17 cellular contexts compared by ENCODE assay signal in the genomic region with DNA sequence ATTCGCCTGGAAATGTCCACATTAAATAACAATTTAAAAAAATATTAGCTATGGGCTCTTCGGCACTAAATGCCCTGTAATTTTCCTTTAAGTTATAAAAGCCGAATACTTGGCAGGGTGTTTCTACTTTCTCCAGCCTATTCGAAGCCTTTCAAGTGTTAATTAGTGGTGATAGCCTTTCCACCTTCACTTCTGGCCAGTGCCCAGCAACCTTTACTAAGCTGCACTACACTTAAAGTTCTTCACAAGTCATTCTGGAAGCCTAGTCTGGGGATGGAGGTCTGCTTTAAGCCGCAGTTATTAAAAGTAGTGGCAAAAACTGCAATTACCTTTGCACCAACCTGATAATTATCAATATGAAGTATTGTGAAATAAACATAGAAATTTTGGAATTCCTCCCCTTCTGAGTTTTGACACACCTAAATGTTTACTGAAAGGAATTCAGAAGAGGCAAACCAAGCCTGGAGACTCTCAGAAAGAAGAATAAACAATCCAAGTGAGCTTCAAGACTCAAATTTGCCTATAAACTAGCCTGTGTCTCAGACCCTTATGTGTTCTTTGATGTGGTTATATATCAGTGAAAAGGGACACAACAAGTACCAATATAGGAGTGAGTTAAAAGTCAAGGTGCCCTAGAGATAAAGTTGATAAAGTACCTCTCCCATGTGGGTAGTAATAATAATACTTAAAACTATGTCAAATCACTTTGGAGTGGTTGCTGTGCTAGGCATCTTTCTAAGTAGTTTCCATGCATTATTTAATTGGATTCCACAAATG.
DNase-seq lines count a peak whose midpoint lies in the region; ATAC-seq, FAIRE-seq and TF ChIP-seq lines count a peak whose summit lies in the region.
"Had no signal": no experiment of that assay in that cellular context is flagged by ENCODE, and none has a peak within 500 bp of the region (broad histone marks: within the 10 kb centered on the region; RNA-seq: fewer than 3 reads in every experiment).

No MANE protein-coding gene starts in this region.

- H2BK20ac ChIP-seq in IMR-90 (ENCODE audit: low read depth, low read length): no peak overlapping the region

- H2AFZ ChIP-seq in IMR-90 (replicated peaks; ENCODE audit: low read length, poor library complexity) (no peak overlapping the region), HepG2 (ENCODE audit: low read length) (no peak overlapping the region)
- H2AFZ ChIP-seq: GM23248 had no signal

- no peak overlapping the region for H3K9ac ChIP-seq in IMR-90 (ENCODE audit: low read depth, low read length)
- no peak overlapping the region for H3K9ac ChIP-seq in HepG2 (ENCODE audit: insufficient read depth, low read depth, low read length)
- H3K9ac ChIP-seq: BLaER1, GM23248 had no signal

- H3K9me3 Mint-ChIP-seq in nephron: no peaks in the 10 kb centered on the region

- no peaks in the 10 kb centered on the region for H3K79me1 ChIP-seq in IMR-90 (ENCODE audit: low read depth in 1 of 2, low read length in 2 of 2)

- H2AK5ac ChIP-seq in IMR-90 (ENCODE audit: low read depth, low read length): no peak overlapping the region

- no peak for TF ChIP-seq RAD21 in IMR-90 (IDR thresholded peaks at IDR 0.05; ENCODE audit: low read length)
- TF ChIP-seq RAD21 in HepG2 (CRISPR knock-in tag; IDR thresholded peaks at IDR 0.05): no peak

- H3K4me1 ChIP-seq in IMR-90 (ENCODE audit: control insufficient read depth, insufficient read depth, low read length): peaks cover 6% of the 10 kb centered on the region; the same call in 1 of the 2 replicates
- H3K4me1 ChIP-seq in HepG2 (ENCODE audit: insufficient read depth, low read length): no peaks in the 10 kb centered on the region
- H3K4me1 ChIP-seq: Caco-2 had no signal

- no peak overlapping the region for H2BK15ac ChIP-seq in IMR-90 (ENCODE audit: low read depth, low read length)

- H4K91ac ChIP-seq in IMR-90 (ENCODE audit: insufficient read depth, low read depth, low read length): no peak overlapping the region

- H3K36me3 ChIP-seq in IMR-90 (ENCODE audit: control insufficient read depth, insufficient read depth, low read length): no peaks in the 10 kb centered on the region
- H3K36me3 ChIP-seq in HepG2 (replicated peaks in 1 of 2; ENCODE audit: control insufficient read depth in 1 of 2, insufficient read depth in 2 of 2, low read length in 2 of 2): no peaks in the 10 kb centered on the region
- H3K36me3 ChIP-seq: BLaER1 had no signal

- H3K4me3 ChIP-seq in IMR-90 (ENCODE audit: insufficient read depth, low read depth, low read length) (no peak overlapping the region), dorsolateral prefrontal cortex (no peak overlapping the region), HepG2 (replicated peaks in 1 of 3; ENCODE audit: insufficient read depth in 1 of 3, low read depth in 2 of 3, low read length in 3 of 3) (no peak overlapping the region)
- H3K4me3 ChIP-seq: BLaER1, GM12878, GM23248 had no signal

- H3K9me1 ChIP-seq in IMR-90 (ENCODE audit: insufficient read depth, low read length): no peaks in the 10 kb centered on the region

- peak overlapping the region; percentile 16; the same call in 1 of the 2 replicates for H2BK120ac ChIP-seq in IMR-90 (ENCODE audit: low read depth, low read length)

- TF ChIP-seq POLR2A in IMR-90 (IDR thresholded peaks at IDR 0.05; ENCODE audit: low read depth, low read length) (no peak), HepG2 (IDR thresholded peaks at IDR 0.05; ENCODE audit: insufficient read depth in 1 of 2, low read depth in 2 of 2, low read length in 2 of 2) (no peak)

- H3K4me2 ChIP-seq in IMR-90 (ENCODE audit: low read depth, low read length): 0 out of 2 replicates have a peak overlapping the region, but pooled peaks have one; percentile 23
- no peak overlapping the region for H3K4me2 ChIP-seq in HepG2 (ENCODE audit: low read depth, low read length)
- H3K4me2 ChIP-seq: BLaER1 had no signal

- no peak for FAIRE-seq in HepG2 (lab: Jason Lieb, UNC)
- FAIRE-seq: GM12878 had no signal

- no peak overlapping the region for H3K23ac ChIP-seq in IMR-90 (ENCODE audit: low read depth, low read length)

- no peak overlapping the region for H2BK5ac ChIP-seq in IMR-90 (ENCODE audit: low read depth, low read length, poor library complexity, severe bottlenecking)

- peak overlapping the region; percentile 73 for H3K18ac ChIP-seq in IMR-90 (ENCODE audit: low read depth, low read length)

- H3K56ac ChIP-seq in IMR-90 (ENCODE audit: extremely low read depth, insufficient read depth, low read length): no peak overlapping the region

- H3K79me2 ChIP-seq in HepG2 (ENCODE audit: insufficient read depth, low read length): no peaks in the 10 kb centered on the region

- peaks cover 30% of the 10 kb centered on the region for H3K36me3 Mint-ChIP-seq in nephron (ENCODE audit: low read depth)
- H3K36me3 Mint-ChIP-seq: CD8-positive, alpha-beta memory T cell had no signal

- no peak for ATAC-seq in IMR-90 (ENCODE audit: low read depth)
- no peak for ATAC-seq in HepG2
- ATAC-seq: GM12878 had no signal

- H3K4ac ChIP-seq in IMR-90 (ENCODE audit: low read depth, low read length): no peak overlapping the region

- H3K4me3 Mint-ChIP-seq in nephron: no peak overlapping the region
- H3K4me3 Mint-ChIP-seq: CD8-positive, alpha-beta memory T cell had no signal

- DNase-seq in NCI-H510A treated with DMSO at 0.1 percent for 48 hours (lab: John Stamatoyannopoulos, UW) (peak; percentile 47), NCI-H510A (lab: John Stamatoyannopoulos, UW) (no peak), IMR-90 (no peak), left kidney (ENCODE audit: low read depth, low spot score) (peak; percentile 7), dorsolateral prefrontal cortex (no peak), HepG2 (ENCODE audit: low spot score) (no peak), NCI-H1694 (lab: John Stamatoyannopoulos, UW) (no peak)
- DNase-seq: 8988T; AML-193; Caco-2; CD8-positive, alpha-beta memory T cell; DMS53; GM23248; H7 had no signal

- peak overlapping the region; percentile 77 for H4K5ac ChIP-seq in IMR-90 (ENCODE audit: low read depth, low read length)

- no peak overlapping the region; a peak in 1 of 4 replicates for H4K8ac ChIP-seq in IMR-90 (ENCODE audit: low read depth in 2 of 2, low read length in 2 of 2)

- H3K27ac Mint-ChIP-seq in nephron: peak overlapping the region; percentile 71 to 82 (median 76)
- H3K27ac Mint-ChIP-seq: CD8-positive, alpha-beta memory T cell had no signal

- dilution Hi-C loops in IMR-90 (cut with HindIII; ENCODE audit: low sequenced_read_pairs, unreplicated experiment): no loop called here

- H3K4me1 Mint-ChIP-seq in nephron: peaks cover 33% of the 10 kb centered on the region
- H3K4me1 Mint-ChIP-seq: CD8-positive, alpha-beta memory T cell had no signal

- H2AK9ac ChIP-seq in IMR-90 (replicated peaks; ENCODE audit: low read depth, low read length, poor library complexity): no peak overlapping the region

- POLR2A ChIA-PET in IMR-90 (lab: Charles Lee; ENCODE audit: unreplicated experiment): no interaction called here
- POLR2A ChIA-PET in HepG2 (lab: Yijun Ruan, JAX): no interaction called here

- no CpG with 5 or more reads among the region's 5 CpGs for WGBS in IMR-90 (ENCODE audit: extremely low coverage in 2 of 2, insufficient read length in 1 of 2), 2 experiments
- WGBS in HepG2 (ENCODE audit: low lambda C conversion rate): 1% methylated on average over 5 of the region's 5 CpGs

- no TSS peak for BruUV-seq in IMR-90 (replicated peaks; lab: Mats Ljungman, UMichigan)
- no TSS peak for BruUV-seq in HepG2 (replicated peaks; lab: Mats Ljungman, UMichigan)

- no peak for TF ChIP-seq CTCF in IMR-90 (conservative IDR thresholded peaks at IDR 0.05; ENCODE audit: low read depth, low read length)
- no peak for TF ChIP-seq CTCF in nephron (IDR thresholded peaks at IDR 0.05; ENCODE audit: unreplicated experiment in 3 of 3)
- TF ChIP-seq CTCF in dorsolateral prefrontal cortex (IDR thresholded peaks at IDR 0.05 in 54 of 56, conservative IDR thresholded peaks at IDR 0.05 in 2 of 56; ENCODE audit: low read depth in 1 of 56, partially characterized antibody in 56 of 56): no peak
- no peak for TF ChIP-seq CTCF in HepG2 (CRISPR knock-in tag; IDR thresholded peaks at IDR 0.05)

- in situ Hi-C loops in IMR-90 (cut with MboI; ENCODE audit: low sequenced_read_pairs): no loop called here
- in situ Hi-C loops in HepG2 (cut with HindIII; ENCODE audit: extremely low pct_ligation_motif_present, low pct_unique_long_range_greater_than_20kb): loop anchor here (10.0 kb wide), 1 partner anchor 60 kb away; no protein-coding TSS in a partner anchor

- no peak for TF ChIP-seq EP300 in HepG2 (IDR thresholded peaks at IDR 0.05; ENCODE audit: low read depth in 2 of 2, low read length in 2 of 2)
- TF ChIP-seq EP300 in HepG2 (CRISPR knock-in tag; IDR thresholded peaks at IDR 0.05; ENCODE audit: borderline replicate concordance): no peak

- no peaks in the 10 kb centered on the region for H3K27me3 ChIP-seq in IMR-90 (ENCODE audit: control insufficient read depth, insufficient read depth, low read length)
- no peaks in the 10 kb centered on the region for H3K27me3 ChIP-seq in dorsolateral prefrontal cortex
- H3K27me3 ChIP-seq in HepG2 (ENCODE audit: control insufficient read depth in 1 of 2, insufficient read depth in 2 of 2, low read length in 2 of 2): no peaks in the 10 kb centered on the region
- H3K27me3 ChIP-seq: BLaER1 had no signal

- H3K9me3 ChIP-seq in IMR-90 (ENCODE audit: control insufficient read depth, insufficient read depth, low read length) (no peaks in the 10 kb centered on the region; the same call in 1 of the 2 replicates), HepG2 (ENCODE audit: low read length) (no peaks in the 10 kb centered on the region)
- H3K9me3 ChIP-seq: BLaER1, Caco-2 had no signal

- CTCF ChIA-PET in IMR-90 (lab: Yijun Ruan, JAX): interaction anchor here (0.7 kb wide), 1 partner anchor 22 kb away, joined by 3 read pairs; no protein-coding TSS in a partner anchor
- CTCF ChIA-PET in HepG2 (lab: Yijun Ruan, JAX; ENCODE audit: low intra/inter-chr PET ratio, low total read pairs): no interaction called here

- intact Hi-C loops in IMR-90 (cut with micrococcal nuclease): no loop called here
- intact Hi-C loops in dorsolateral prefrontal cortex (cut with DNase I): no loop called here
- intact Hi-C loops in HepG2 (cut with micrococcal nuclease; ENCODE audit: unreplicated experiment): no loop called here

- H3K14ac ChIP-seq in IMR-90 (replicated peaks; ENCODE audit: low read depth, low read length): no peak overlapping the region

- H3K27ac ChIP-seq in IMR-90 (ENCODE audit: insufficient read depth, low read length) (peak overlapping the region; percentile 80; the same call in 1 of the 2 replicates), dorsolateral prefrontal cortex (no peak overlapping the region), HepG2 (ENCODE audit: extremely low read length, insufficient read depth, low read length) (no peak overlapping the region)
- H3K27ac ChIP-seq: BLaER1, GM23248 had no signal

- no peaks in the 10 kb centered on the region for H3K27me3 Mint-ChIP-seq in nephron (ENCODE audit: low read depth)
- H3K27me3 Mint-ChIP-seq: CD8-positive, alpha-beta memory T cell had no signal

- H4K20me1 ChIP-seq in IMR-90 (ENCODE audit: insufficient read depth, low read length): no peaks in the 10 kb centered on the region
- no peaks in the 10 kb centered on the region for H4K20me1 ChIP-seq in HepG2 (ENCODE audit: insufficient read depth, low read length)
- H4K20me1 ChIP-seq: BLaER1 had no signal

Comparison
In these comparisons a context has a peak if more than half of its experiments do, and no peak if none do; other contexts are left out.
1. DNase-seq: peak in NCI-H510A treated with DMSO at 0.1 percent for 48 hours (single experiment) and left kidney (single experiment); none in NCI-H510A (single experiment), IMR-90 (single experiment), dorsolateral prefrontal cortex (0 of 10), HepG2 (single experiment) and NCI-H1694 (single experiment).